Comparison of ENCODE assay signal across 1 cellular context in the genomic region with DNA sequence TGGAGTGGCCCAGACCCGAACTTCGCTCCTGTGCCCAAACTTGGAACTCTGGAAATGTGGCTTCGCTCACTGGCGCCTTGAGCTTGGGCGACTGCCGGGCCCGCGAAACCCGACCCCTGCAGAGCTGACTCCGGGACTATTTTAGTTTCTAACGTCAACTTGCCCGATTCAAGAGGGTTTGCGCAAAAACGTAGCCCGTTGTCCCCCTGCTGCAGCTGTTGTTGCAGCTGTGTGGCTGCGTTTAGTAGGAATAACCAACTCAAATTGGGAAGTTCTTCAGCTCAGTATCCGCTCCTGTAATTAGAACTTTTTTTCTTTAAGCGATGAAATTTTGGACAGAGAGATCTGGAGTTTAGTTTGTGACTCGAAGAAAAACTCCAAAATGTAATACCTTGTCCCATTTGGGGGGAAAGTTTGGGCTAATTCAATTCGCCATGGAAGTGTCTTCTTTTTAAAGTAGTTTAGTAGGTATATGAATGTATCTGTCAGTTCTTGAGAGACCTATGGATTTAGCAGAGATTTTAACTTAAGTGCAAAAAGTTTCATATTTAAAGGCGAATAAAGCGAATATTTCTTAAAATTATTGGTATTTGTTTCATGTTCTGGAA.
TF ChIP-seq lines count a peak whose summit lies in the region.

No MANE protein-coding gene starts in this region.

TF ChIP-seq in K562, 482 proteins besides CTCF, POLR2A, EP300 and RAD21 (continues in another document):
- TF ChIP-seq TEAD2 (tag; IDR thresholded peaks at IDR 0.05): no peak
- TF ChIP-seq ZNF347 (CRISPR knock-in tag; IDR thresholded peaks at IDR 0.05; ENCODE audit: low read depth): 0 out of 2 replicates have a peak, but pooled peaks have one; percentile 75
- TF ChIP-seq ZNF589 (CRISPR knock-in tag; IDR thresholded peaks at IDR 0.05; ENCODE audit: low read depth): no peak
- TF ChIP-seq, protein P1, sequence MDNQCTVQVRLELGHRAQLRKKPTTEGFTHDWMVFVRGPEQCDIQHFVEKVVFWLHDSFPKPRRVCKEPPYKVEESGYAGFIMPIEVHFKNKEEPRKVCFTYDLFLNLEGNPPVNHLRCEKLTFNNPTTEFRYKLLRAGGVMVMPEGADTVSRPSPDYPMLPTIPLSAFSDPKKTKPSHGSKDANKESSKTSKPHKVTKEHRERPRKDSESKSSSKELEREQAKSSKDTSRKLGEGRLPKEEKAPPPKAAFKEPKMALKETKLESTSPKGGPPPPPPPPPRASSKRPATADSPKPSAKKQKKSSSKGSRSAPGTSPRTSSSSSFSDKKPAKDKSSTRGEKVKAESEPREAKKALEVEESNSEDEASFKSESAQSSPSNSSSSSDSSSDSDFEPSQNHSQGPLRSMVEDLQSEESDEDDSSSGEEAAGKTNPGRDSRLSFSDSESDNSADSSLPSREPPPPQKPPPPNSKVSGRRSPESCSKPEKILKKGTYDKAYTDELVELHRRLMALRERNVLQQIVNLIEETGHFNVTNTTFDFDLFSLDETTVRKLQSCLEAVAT (IDR thresholded peaks at IDR 0.05): 0 out of 4 replicates have a peak, but pooled peaks of 1 of the 2 experiments have one; percentile 6
- no peak for TF ChIP-seq FOXK2 (conservative IDR thresholded peaks at IDR 0.05 in 1 of 2, IDR thresholded peaks at IDR 0.05 in 1 of 2; ENCODE audit: low read depth in 2 of 2)
- no peak for TF ChIP-seq WHSC1 (IDR thresholded peaks at IDR 0.05; ENCODE audit: low read length)
- no peak for TF ChIP-seq TBL1XR1 (IDR thresholded peaks at IDR 0.05; ENCODE audit: low read length in 2 of 2)
- peak; percentile 52 for TF ChIP-seq RBBP5 (IDR thresholded peaks at IDR 0.05; ENCODE audit: borderline replicate concordance, insufficient read depth, low read length, poor library complexity, severe bottlenecking)
- TF ChIP-seq, protein P2, sequence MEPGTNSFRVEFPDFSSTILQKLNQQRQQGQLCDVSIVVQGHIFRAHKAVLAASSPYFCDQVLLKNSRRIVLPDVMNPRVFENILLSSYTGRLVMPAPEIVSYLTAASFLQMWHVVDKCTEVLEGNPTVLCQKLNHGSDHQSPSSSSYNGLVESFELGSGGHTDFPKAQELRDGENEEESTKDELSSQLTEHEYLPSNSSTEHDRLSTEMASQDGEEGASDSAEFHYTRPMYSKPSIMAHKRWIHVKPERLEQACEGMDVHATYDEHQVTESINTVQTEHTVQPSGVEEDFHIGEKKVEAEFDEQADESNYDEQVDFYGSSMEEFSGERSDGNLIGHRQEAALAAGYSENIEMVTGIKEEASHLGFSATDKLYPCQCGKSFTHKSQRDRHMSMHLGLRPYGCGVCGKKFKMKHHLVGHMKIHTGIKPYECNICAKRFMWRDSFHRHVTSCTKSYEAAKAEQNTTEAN (CRISPR knock-in tag; IDR thresholded peaks at IDR 0.05): 0 out of 2 replicates have a peak, but pooled peaks have one; percentile 32
- TF ChIP-seq ZNF551 (CRISPR knock-in tag; IDR thresholded peaks at IDR 0.05): no peak
- no peak for TF ChIP-seq ZBTB1 (CRISPR knock-in tag; IDR thresholded peaks at IDR 0.05; ENCODE audit: borderline replicate concordance, low read depth)
- no peak for TF ChIP-seq RBM15 (IDR thresholded peaks at IDR 0.05; ENCODE audit: insufficient read depth, low read length)
- no peak for TF ChIP-seq POLR2AphosphoS5 (IDR thresholded peaks at IDR 0.05; ENCODE audit: control insufficient read depth, insufficient read depth, low read depth, low read length)
- no peak for TF ChIP-seq NFYB (IDR thresholded peaks at IDR 0.05; ENCODE audit: extremely low read depth, insufficient read length)
- TF ChIP-seq RFX5 (IDR thresholded peaks at IDR 0.05; ENCODE audit: low read depth, low read length): no peak
- TF ChIP-seq FOSL1 (tag; conservative IDR thresholded peaks at IDR 0.05): no peak
- no peak for TF ChIP-seq IRF2 (CRISPR knock-in tag; IDR thresholded peaks at IDR 0.05)
- 0 out of 4 replicates have a peak, but pooled peaks of 1 of the 2 experiments have one; percentile 5 for TF ChIP-seq HDAC1 (IDR thresholded peaks at IDR 0.05)
- no peak for TF ChIP-seq ZBTB8A (IDR thresholded peaks at IDR 0.05; ENCODE audit: partially characterized antibody)
- TF ChIP-seq ILF3 (IDR thresholded peaks at IDR 0.05; ENCODE audit: borderline replicate concordance): no peak
- no peak for TF ChIP-seq L3MBTL2 (IDR thresholded peaks at IDR 0.05)
- no peak; the same call in 1 of the 2 replicates for TF ChIP-seq NR4A1 (CRISPR knock-in tag; IDR thresholded peaks at IDR 0.05)
- no peak for TF ChIP-seq NR4A1 (tag; IDR thresholded peaks at IDR 0.05)
- TF ChIP-seq TRIM24 (IDR thresholded peaks at IDR 0.05): no peak
- TF ChIP-seq TCF7L2 (IDR thresholded peaks at IDR 0.05; ENCODE audit: low read depth, low read length): no peak
- peak; percentile 9; the same call in 1 of the 2 replicates for TF ChIP-seq LARP7 (IDR thresholded peaks at IDR 0.05)
- TF ChIP-seq SMAD4 (CRISPR knock-in tag; conservative IDR thresholded peaks at IDR 0.05): no peak
- TF ChIP-seq, protein P3, sequence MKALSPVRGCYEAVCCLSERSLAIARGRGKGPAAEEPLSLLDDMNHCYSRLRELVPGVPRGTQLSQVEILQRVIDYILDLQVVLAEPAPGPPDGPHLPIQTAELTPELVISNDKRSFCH (CRISPR knock-in tag; IDR thresholded peaks at IDR 0.05): no peak
- TF ChIP-seq, protein P3 (tag; IDR thresholded peaks at IDR 0.05): no peak
- no peak for TF ChIP-seq HCFC1 (IDR thresholded peaks at IDR 0.05; ENCODE audit: low read depth, low read length)
- TF ChIP-seq KLF1 (tag; IDR thresholded peaks at IDR 0.05): no peak
- no peak for TF ChIP-seq SMC3 (conservative IDR thresholded peaks at IDR 0.05; ENCODE audit: insufficient read depth, low read depth, low read length)
- 0 out of 4 replicates have a peak, but pooled peaks of 1 of the 2 experiments have one; percentile 29 for TF ChIP-seq SRF (CRISPR knock-in tag; IDR thresholded peaks at IDR 0.05)
- TF ChIP-seq, protein P4, sequence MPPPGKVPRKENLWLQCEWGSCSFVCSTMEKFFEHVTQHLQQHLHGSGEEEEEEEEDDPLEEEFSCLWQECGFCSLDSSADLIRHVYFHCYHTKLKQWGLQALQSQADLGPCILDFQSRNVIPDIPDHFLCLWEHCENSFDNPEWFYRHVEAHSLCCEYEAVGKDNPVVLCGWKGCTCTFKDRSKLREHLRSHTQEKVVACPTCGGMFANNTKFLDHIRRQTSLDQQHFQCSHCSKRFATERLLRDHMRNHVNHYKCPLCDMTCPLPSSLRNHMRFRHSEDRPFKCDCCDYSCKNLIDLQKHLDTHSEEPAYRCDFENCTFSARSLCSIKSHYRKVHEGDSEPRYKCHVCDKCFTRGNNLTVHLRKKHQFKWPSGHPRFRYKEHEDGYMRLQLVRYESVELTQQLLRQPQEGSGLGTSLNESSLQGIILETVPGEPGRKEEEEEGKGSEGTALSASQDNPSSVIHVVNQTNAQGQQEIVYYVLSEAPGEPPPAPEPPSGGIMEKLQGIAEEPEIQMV (tag; conservative IDR thresholded peaks at IDR 0.05; ENCODE audit: low read depth): no peak
- TF ChIP-seq BACH1 (tag; IDR thresholded peaks at IDR 0.05): 0 out of 2 replicates have a peak, but pooled peaks have one; percentile 24
- no peak for TF ChIP-seq NCOA1 (IDR thresholded peaks at IDR 0.05; ENCODE audit: low read depth)
- peak; percentile 82; the same call in 1 of the 2 replicates for TF ChIP-seq RBFOX2 (IDR thresholded peaks at IDR 0.05; ENCODE audit: low read depth, low read length)
- TF ChIP-seq ZNF354B (CRISPR knock-in tag; IDR thresholded peaks at IDR 0.05): no peak
- TF ChIP-seq EZH2 (IDR thresholded peaks at IDR 0.05; ENCODE audit: borderline replicate concordance, low read depth, low read length): no peak
- TF ChIP-seq MXI1 (IDR thresholded peaks at IDR 0.05; ENCODE audit: low read depth, low read length): no peak
- TF ChIP-seq NFIC (IDR thresholded peaks at IDR 0.05): no peak
- TF ChIP-seq, protein P5, sequence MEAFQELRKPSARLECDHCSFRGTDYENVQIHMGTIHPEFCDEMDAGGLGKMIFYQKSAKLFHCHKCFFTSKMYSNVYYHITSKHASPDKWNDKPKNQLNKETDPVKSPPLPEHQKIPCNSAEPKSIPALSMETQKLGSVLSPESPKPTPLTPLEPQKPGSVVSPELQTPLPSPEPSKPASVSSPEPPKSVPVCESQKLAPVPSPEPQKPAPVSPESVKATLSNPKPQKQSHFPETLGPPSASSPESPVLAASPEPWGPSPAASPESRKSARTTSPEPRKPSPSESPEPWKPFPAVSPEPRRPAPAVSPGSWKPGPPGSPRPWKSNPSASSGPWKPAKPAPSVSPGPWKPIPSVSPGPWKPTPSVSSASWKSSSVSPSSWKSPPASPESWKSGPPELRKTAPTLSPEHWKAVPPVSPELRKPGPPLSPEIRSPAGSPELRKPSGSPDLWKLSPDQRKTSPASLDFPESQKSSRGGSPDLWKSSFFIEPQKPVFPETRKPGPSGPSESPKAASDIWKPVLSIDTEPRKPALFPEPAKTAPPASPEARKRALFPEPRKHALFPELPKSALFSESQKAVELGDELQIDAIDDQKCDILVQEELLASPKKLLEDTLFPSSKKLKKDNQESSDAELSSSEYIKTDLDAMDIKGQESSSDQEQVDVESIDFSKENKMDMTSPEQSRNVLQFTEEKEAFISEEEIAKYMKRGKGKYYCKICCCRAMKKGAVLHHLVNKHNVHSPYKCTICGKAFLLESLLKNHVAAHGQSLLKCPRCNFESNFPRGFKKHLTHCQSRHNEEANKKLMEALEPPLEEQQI (IDR thresholded peaks at IDR 0.05): no peak
- no peak for TF ChIP-seq TAF15 (IDR thresholded peaks at IDR 0.05; ENCODE audit: low read depth, low read length)
- TF ChIP-seq, protein P6, sequence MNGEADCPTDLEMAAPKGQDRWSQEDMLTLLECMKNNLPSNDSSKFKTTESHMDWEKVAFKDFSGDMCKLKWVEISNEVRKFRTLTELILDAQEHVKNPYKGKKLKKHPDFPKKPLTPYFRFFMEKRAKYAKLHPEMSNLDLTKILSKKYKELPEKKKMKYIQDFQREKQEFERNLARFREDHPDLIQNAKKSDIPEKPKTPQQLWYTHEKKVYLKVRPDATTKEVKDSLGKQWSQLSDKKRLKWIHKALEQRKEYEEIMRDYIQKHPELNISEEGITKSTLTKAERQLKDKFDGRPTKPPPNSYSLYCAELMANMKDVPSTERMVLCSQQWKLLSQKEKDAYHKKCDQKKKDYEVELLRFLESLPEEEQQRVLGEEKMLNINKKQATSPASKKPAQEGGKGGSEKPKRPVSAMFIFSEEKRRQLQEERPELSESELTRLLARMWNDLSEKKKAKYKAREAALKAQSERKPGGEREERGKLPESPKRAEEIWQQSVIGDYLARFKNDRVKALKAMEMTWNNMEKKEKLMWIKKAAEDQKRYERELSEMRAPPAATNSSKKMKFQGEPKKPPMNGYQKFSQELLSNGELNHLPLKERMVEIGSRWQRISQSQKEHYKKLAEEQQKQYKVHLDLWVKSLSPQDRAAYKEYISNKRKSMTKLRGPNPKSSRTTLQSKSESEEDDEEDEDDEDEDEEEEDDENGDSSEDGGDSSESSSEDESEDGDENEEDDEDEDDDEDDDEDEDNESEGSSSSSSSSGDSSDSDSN (IDR thresholded peaks at IDR 0.05; ENCODE audit: borderline replicate concordance in 1 of 2, low read depth in 2 of 2, low read length in 2 of 2): no peak
- no peak for TF ChIP-seq RFX1 (IDR thresholded peaks at IDR 0.05)
- TF ChIP-seq, protein P7, sequence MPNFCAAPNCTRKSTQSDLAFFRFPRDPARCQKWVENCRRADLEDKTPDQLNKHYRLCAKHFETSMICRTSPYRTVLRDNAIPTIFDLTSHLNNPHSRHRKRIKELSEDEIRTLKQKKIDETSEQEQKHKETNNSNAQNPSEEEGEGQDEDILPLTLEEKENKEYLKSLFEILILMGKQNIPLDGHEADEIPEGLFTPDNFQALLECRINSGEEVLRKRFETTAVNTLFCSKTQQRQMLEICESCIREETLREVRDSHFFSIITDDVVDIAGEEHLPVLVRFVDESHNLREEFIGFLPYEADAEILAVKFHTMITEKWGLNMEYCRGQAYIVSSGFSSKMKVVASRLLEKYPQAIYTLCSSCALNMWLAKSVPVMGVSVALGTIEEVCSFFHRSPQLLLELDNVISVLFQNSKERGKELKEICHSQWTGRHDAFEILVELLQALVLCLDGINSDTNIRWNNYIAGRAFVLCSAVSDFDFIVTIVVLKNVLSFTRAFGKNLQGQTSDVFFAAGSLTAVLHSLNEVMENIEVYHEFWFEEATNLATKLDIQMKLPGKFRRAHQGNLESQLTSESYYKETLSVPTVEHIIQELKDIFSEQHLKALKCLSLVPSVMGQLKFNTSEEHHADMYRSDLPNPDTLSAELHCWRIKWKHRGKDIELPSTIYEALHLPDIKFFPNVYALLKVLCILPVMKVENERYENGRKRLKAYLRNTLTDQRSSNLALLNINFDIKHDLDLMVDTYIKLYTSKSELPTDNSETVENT (CRISPR knock-in tag; IDR thresholded peaks at IDR 0.05): no peak
- TF ChIP-seq ZNF274 (IDR thresholded peaks at IDR 0.05; ENCODE audit: borderline replicate concordance, low read depth, low read length): no peak
- no peak for TF ChIP-seq RBM39 (optimal IDR thresholded peaks at IDR 0.05; ENCODE audit: low read depth, low read length)
- TF ChIP-seq, protein P8, sequence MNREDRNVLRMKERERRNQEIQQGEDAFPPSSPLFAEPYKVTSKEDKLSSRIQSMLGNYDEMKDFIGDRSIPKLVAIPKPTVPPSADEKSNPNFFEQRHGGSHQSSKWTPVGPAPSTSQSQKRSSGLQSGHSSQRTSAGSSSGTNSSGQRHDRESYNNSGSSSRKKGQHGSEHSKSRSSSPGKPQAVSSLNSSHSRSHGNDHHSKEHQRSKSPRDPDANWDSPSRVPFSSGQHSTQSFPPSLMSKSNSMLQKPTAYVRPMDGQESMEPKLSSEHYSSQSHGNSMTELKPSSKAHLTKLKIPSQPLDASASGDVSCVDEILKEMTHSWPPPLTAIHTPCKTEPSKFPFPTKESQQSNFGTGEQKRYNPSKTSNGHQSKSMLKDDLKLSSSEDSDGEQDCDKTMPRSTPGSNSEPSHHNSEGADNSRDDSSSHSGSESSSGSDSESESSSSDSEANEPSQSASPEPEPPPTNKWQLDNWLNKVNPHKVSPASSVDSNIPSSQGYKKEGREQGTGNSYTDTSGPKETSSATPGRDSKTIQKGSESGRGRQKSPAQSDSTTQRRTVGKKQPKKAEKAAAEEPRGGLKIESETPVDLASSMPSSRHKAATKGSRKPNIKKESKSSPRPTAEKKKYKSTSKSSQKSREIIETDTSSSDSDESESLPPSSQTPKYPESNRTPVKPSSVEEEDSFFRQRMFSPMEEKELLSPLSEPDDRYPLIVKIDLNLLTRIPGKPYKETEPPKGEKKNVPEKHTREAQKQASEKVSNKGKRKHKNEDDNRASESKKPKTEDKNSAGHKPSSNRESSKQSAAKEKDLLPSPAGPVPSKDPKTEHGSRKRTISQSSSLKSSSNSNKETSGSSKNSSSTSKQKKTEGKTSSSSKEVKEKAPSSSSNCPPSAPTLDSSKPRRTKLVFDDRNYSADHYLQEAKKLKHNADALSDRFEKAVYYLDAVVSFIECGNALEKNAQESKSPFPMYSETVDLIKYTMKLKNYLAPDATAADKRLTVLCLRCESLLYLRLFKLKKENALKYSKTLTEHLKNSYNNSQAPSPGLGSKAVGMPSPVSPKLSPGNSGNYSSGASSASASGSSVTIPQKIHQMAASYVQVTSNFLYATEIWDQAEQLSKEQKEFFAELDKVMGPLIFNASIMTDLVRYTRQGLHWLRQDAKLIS (CRISPR knock-in tag; IDR thresholded peaks at IDR 0.05): peak; percentile 20; the same call in 1 of the 2 replicates
- TF ChIP-seq FOXJ3 (CRISPR knock-in tag; IDR thresholded peaks at IDR 0.05): no peak
- TF ChIP-seq NR2C1 (IDR thresholded peaks at IDR 0.05): no peak
- TF ChIP-seq NR2C1 (tag; IDR thresholded peaks at IDR 0.05): no peak
- no peak for TF ChIP-seq EP400 (IDR thresholded peaks at IDR 0.05)
- no peak for TF ChIP-seq PURB (CRISPR knock-in tag; IDR thresholded peaks at IDR 0.05; ENCODE audit: low read depth)
- TF ChIP-seq ZNF24 (IDR thresholded peaks at IDR 0.05): peak; percentile 54; the same call in 1 of the 2 replicates
- TF ChIP-seq CBFB (CRISPR knock-in tag; IDR thresholded peaks at IDR 0.05): no peak
